ENCODE assay signal across 10 cellular contexts in genomic region chr18:21853020-21853419, GRCh38.
A peak's percentile ranks its signal among the peaks of the same experiment; 100 is the strongest.
DNase-seq lines count a peak whose midpoint lies in the region; ATAC-seq and TF ChIP-seq lines count a peak whose summit lies in the region.
"Had no signal": no experiment of that assay in that cellular context is flagged by ENCODE, and none has a peak within 500 bp of the region (broad histone marks: within the 10 kb centered on the region; RNA-seq: fewer than 3 reads in every experiment).

No MANE protein-coding gene starts in this region.

- no peak overlapping the region for H3K4me3 Mint-ChIP-seq in activated CD8-positive, alpha-beta T cell treated with anti-CD3 and anti-CD28 coated beads, Interleukin-2, amount 10 ng/mL, durations not matched to agents 7 days and 5 days
- no peak overlapping the region for H3K4me3 Mint-ChIP-seq in activated CD8-positive, alpha-beta T cell treated with anti-CD3 and anti-CD28 coated beads for 36 hours
- no peak overlapping the region for H3K4me3 Mint-ChIP-seq in activated CD4-positive, alpha-beta T cell treated with anti-CD3 and anti-CD28 coated beads for 36 hours
- H3K4me3 Mint-ChIP-seq: brain had no signal

- no peaks in the 10 kb centered on the region for H3K27me3 ChIP-seq in spleen (replicated peaks in 1 of 7)

- CTCF ChIA-PET in activated CD8-positive, alpha-beta T cell treated with anti-CD3 and anti-CD28 coated beads, Interleukin-2, amount 10 ng/mL, durations not matched to agents 7 days and 5 days (lab: Charles Lee), result interaction anchor here (2.0 to 2.3 kb wide), 2 partner anchors 11 to 33 kb away, joined by 5 to 6 read pairs; no protein-coding TSS in a partner anchor
- CTCF ChIA-PET in activated CD8-positive, alpha-beta T cell treated with anti-CD3 and anti-CD28 coated beads for 36 hours (lab: Charles Lee), result interaction anchor here (1.2 to 1.8 kb wide), 2 partner anchors 11 to 33 kb away, joined by 3 to 5 read pairs; no protein-coding TSS in a partner anchor
- CTCF ChIA-PET in OCI-LY7 (lab: Charles Lee; ENCODE audit: unreplicated experiment), result no interaction called here
- CTCF ChIA-PET in activated CD4-positive, alpha-beta T cell treated with anti-CD3 and anti-CD28 coated beads for 36 hours (lab: Charles Lee), result no interaction called here

- peaks cover 28% of the 10 kb centered on the region for H3K4me1 ChIP-seq in OCI-LY7 (ENCODE audit: insufficient read depth, low read length, poor library complexity, severe bottlenecking)
- H3K4me1 ChIP-seq in spleen, result peaks cover 0 to 34% (median 13%) of the 10 kb centered on the region in 6 donors

- WGBS in spleen, 5 donors, result 27 to 45% (median 41%) methylated on average over 3 of the region's 3 CpGs

- H2AFZ ChIP-seq in OCI-LY7 (ENCODE audit: low read length), result no peak overlapping the region

- no peaks in the 10 kb centered on the region for H3K9me3 Mint-ChIP-seq in activated CD8-positive, alpha-beta T cell treated with anti-CD3 and anti-CD28 coated beads, Interleukin-2, amount 10 ng/mL, durations not matched to agents 7 days and 5 days (ENCODE audit: insufficient read depth)
- H3K9me3 Mint-ChIP-seq in activated CD8-positive, alpha-beta T cell treated with anti-CD3 and anti-CD28 coated beads for 36 hours, result no peaks in the 10 kb centered on the region
- no peaks in the 10 kb centered on the region for H3K9me3 Mint-ChIP-seq in activated CD4-positive, alpha-beta T cell treated with anti-CD3 and anti-CD28 coated beads for 36 hours (ENCODE audit: low read depth)
- H3K9me3 Mint-ChIP-seq: brain had no signal

- H4K20me1 ChIP-seq in OCI-LY7 (ENCODE audit: insufficient read depth, low read length), result 0 out of 2 replicates have a peak, but pooled peaks cover 4% of the 10 kb centered on the region

- no peak overlapping the region for H3K4me3 ChIP-seq in OCI-LY7 (ENCODE audit: low read depth, low read length, poor library complexity, severe bottlenecking)
- H3K4me3 ChIP-seq in spleen, result no peak overlapping the region
- H3K4me3 ChIP-seq: SK-N-MC had no signal

- H3K27me3 Mint-ChIP-seq in activated CD8-positive, alpha-beta T cell treated with anti-CD3 and anti-CD28 coated beads, Interleukin-2, amount 10 ng/mL, durations not matched to agents 7 days and 5 days (ENCODE audit: low read depth), result no peaks in the 10 kb centered on the region
- no peaks in the 10 kb centered on the region for H3K27me3 Mint-ChIP-seq in activated CD8-positive, alpha-beta T cell treated with anti-CD3 and anti-CD28 coated beads for 36 hours
- H3K27me3 Mint-ChIP-seq in activated CD4-positive, alpha-beta T cell treated with anti-CD3 and anti-CD28 coated beads for 36 hours, result no peaks in the 10 kb centered on the region
- H3K27me3 Mint-ChIP-seq: brain had no signal

- POLR2A ChIA-PET in activated CD8-positive, alpha-beta T cell treated with anti-CD3 and anti-CD28 coated beads, Interleukin-2, amount 10 ng/mL, durations not matched to agents 7 days and 5 days (lab: Charles Lee), result no interaction called here
- POLR2A ChIA-PET in activated CD8-positive, alpha-beta T cell treated with anti-CD3 and anti-CD28 coated beads for 36 hours (lab: Charles Lee), result no interaction called here
- POLR2A ChIA-PET in OCI-LY7 (lab: Charles Lee), result interaction anchor here (1.1 kb wide), 1 partner anchor 12 kb away, joined by 4 read pairs; no protein-coding TSS in a partner anchor
- POLR2A ChIA-PET in activated CD4-positive, alpha-beta T cell treated with anti-CD3 and anti-CD28 coated beads for 36 hours (lab: Charles Lee), result no interaction called here

- H3K4me2 ChIP-seq in OCI-LY7 (ENCODE audit: low read length), result peak overlapping the region; percentile 36

- no peak for DNase-seq in activated CD8-positive, alpha-beta T cell treated with anti-CD3 and anti-CD28 coated beads, Interleukin-2, amount 10 ng/mL, durations not matched to agents 7 days and 5 days
- no peak for DNase-seq in activated CD8-positive, alpha-beta T cell treated with anti-CD3 and anti-CD28 coated beads for 36 hours
- peak; percentile 68 for DNase-seq in OCI-LY7 (ENCODE audit: low spot score)
- no peak for DNase-seq in spleen
- no peak for DNase-seq in medulla oblongata (ENCODE audit: extremely low spot score)
- DNase-seq in activated CD4-positive, alpha-beta T cell treated with anti-CD3 and anti-CD28 coated beads for 36 hours, result no peak
- DNase-seq in DMS114 treated with DMSO at 0.1 percent for 48 hours (lab: John Stamatoyannopoulos, UW; ENCODE audit: unreplicated experiment), result no peak

- H3K27ac ChIP-seq in OCI-LY7 (ENCODE audit: low read depth, low read length, poor library complexity, severe bottlenecking) (peak overlapping the region; percentile 35), spleen (peak overlapping the region in 7 of 8 donors; percentile 5 to 57 (median 30))
- H3K27ac ChIP-seq: SK-N-MC had no signal

- intact Hi-C loops in activated CD8-positive, alpha-beta T cell treated with anti-CD3 and anti-CD28 coated beads for 36 hours (cut with micrococcal nuclease), result loop anchor here (10.0 kb wide), 1 partner anchor 168 kb away; no protein-coding TSS in a partner anchor
- intact Hi-C loops in OCI-LY7 (cut with micrococcal nuclease; ENCODE audit: unreplicated experiment), result loop anchor here (5.0 to 10.0 kb wide), 2 partner anchors 238 to 366 kb away; partner anchors contain the start of gene SNRPD1
- intact Hi-C loops in spleen (cut with DNase I; ENCODE audit: low total_unique reads), result no loop called here
- intact Hi-C loops in activated CD4-positive, alpha-beta T cell treated with anti-CD3 and anti-CD28 coated beads for 36 hours (cut with DNase I, micrococcal nuclease), result loop anchor here (10.0 kb wide), 3 partner anchors 228 to 658 kb away; no protein-coding TSS in a partner anchor

- H3K79me2 ChIP-seq in OCI-LY7 (ENCODE audit: insufficient read depth, low read depth, low read length), result no peaks in the 10 kb centered on the region

- peak overlapping the region; percentile 6 for H3K27ac Mint-ChIP-seq in activated CD8-positive, alpha-beta T cell treated with anti-CD3 and anti-CD28 coated beads, Interleukin-2, amount 10 ng/mL, durations not matched to agents 7 days and 5 days
- H3K27ac Mint-ChIP-seq in activated CD8-positive, alpha-beta T cell treated with anti-CD3 and anti-CD28 coated beads for 36 hours, result no peak overlapping the region
- H3K27ac Mint-ChIP-seq in activated CD4-positive, alpha-beta T cell treated with anti-CD3 and anti-CD28 coated beads for 36 hours, result no peak overlapping the region

- no peak for TF ChIP-seq POLR2A in spleen (IDR thresholded peaks at IDR 0.05)

- H3K4me1 Mint-ChIP-seq in activated CD8-positive, alpha-beta T cell treated with anti-CD3 and anti-CD28 coated beads, Interleukin-2, amount 10 ng/mL, durations not matched to agents 7 days and 5 days (ENCODE audit: low read depth), result peaks cover 7% of the 10 kb centered on the region
- peaks cover 7% of the 10 kb centered on the region for H3K4me1 Mint-ChIP-seq in activated CD8-positive, alpha-beta T cell treated with anti-CD3 and anti-CD28 coated beads for 36 hours (ENCODE audit: low read depth)
- H3K4me1 Mint-ChIP-seq in activated CD4-positive, alpha-beta T cell treated with anti-CD3 and anti-CD28 coated beads for 36 hours, result peaks cover 7% of the 10 kb centered on the region

- H3K36me3 ChIP-seq in OCI-LY7 (ENCODE audit: insufficient read depth, low read length) (peaks cover 32% of the 10 kb centered on the region), spleen (peaks cover 0 to 48% (median 3%) of the 10 kb centered on the region in 6 donors)

- H3K9me3 ChIP-seq in OCI-LY7 (ENCODE audit: low read length) (no peaks in the 10 kb centered on the region), spleen (no peaks in the 10 kb centered on the region)

- H3K9me2 ChIP-seq in OCI-LY7 (ENCODE audit: insufficient read depth, low read length), result no peaks in the 10 kb centered on the region

- TF ChIP-seq CTCF in activated CD8-positive, alpha-beta T cell treated with anti-CD3 and anti-CD28 coated beads for 36 hours (IDR thresholded peaks at IDR 0.05), result no peak
- no peak for TF ChIP-seq CTCF in OCI-LY7 (conservative IDR thresholded peaks at IDR 0.05; ENCODE audit: low read length)
- no peak for TF ChIP-seq CTCF in spleen (IDR thresholded peaks at IDR 0.05 in 8 of 11, conservative IDR thresholded peaks at IDR 0.05 in 3 of 11)

- H3K36me3 Mint-ChIP-seq in activated CD8-positive, alpha-beta T cell treated with anti-CD3 and anti-CD28 coated beads, Interleukin-2, amount 10 ng/mL, durations not matched to agents 7 days and 5 days (ENCODE audit: low read depth), result peaks cover 2% of the 10 kb centered on the region
- H3K36me3 Mint-ChIP-seq in activated CD8-positive, alpha-beta T cell treated with anti-CD3 and anti-CD28 coated beads for 36 hours (ENCODE audit: low read depth), result peaks cover 14% of the 10 kb centered on the region
- H3K36me3 Mint-ChIP-seq in activated CD4-positive, alpha-beta T cell treated with anti-CD3 and anti-CD28 coated beads for 36 hours (ENCODE audit: low read depth), result peaks cover 10% of the 10 kb centered on the region

- BruUV-seq in OCI-LY7 (replicated peaks; lab: Mats Ljungman, UMichigan), result no TSS peak

- peak; percentile 51 for ATAC-seq in activated CD8-positive, alpha-beta T cell treated with anti-CD3 and anti-CD28 coated beads, Interleukin-2, amount 10 ng/mL, durations not matched to agents 7 days and 5 days
- no peak for ATAC-seq in activated CD8-positive, alpha-beta T cell treated with anti-CD3 and anti-CD28 coated beads for 36 hours
- peak; percentile 91 for ATAC-seq in HG02798 (IDR thresholded peaks at IDR 0.05; ENCODE audit: poor library complexity, unreplicated experiment)
- no peak for ATAC-seq in activated CD4-positive, alpha-beta T cell treated with anti-CD3 and anti-CD28 coated beads for 36 hours

Comparison
In these comparisons a context has a peak if more than half of its experiments do, and no peak if none do; other contexts are left out.
1. ATAC-seq: peak in activated CD8-positive, alpha-beta T cell treated with anti-CD3 and anti-CD28 coated beads, Interleukin-2, amount 10 ng/mL, durations not matched to agents 7 days and 5 days (single experiment) and HG02798 (single experiment); none in activated CD8-positive, alpha-beta T cell treated with anti-CD3 and anti-CD28 coated beads for 36 hours (single experiment) and activated CD4-positive, alpha-beta T cell treated with anti-CD3 and anti-CD28 coated beads for 36 hours (single experiment).
2. CTCF ChIA-PET loops: an anchor here in activated CD8-positive, alpha-beta T cell treated with anti-CD3 and anti-CD28 coated beads, Interleukin-2, amount 10 ng/mL, durations not matched to agents 7 days and 5 days (2.0 to 2.3 kb wide) and activated CD8-positive, alpha-beta T cell treated with anti-CD3 and anti-CD28 coated beads for 36 hours (1.2 to 1.8 kb wide); none called in OCI-LY7 and activated CD4-positive, alpha-beta T cell treated with anti-CD3 and anti-CD28 coated beads for 36 hours.